Comparison of ENCODE assay signal across 1 cellular context in genomic region chr7:24979863-24980694, GRCh38.
TF ChIP-seq lines count a peak whose summit lies in the region.

TSS of gene OSBPL3 (minus strand) at chr7:24980178. CDS start at chr7:24892472, 87,706 bp downstream.

TF ChIP-seq in HEK293, 187 proteins besides CTCF, POLR2A, EP300 and RAD21 (continued from another document and continues in another):
- TF ChIP-seq PRDM4 (tag by site-specific recombination; IDR thresholded peaks at IDR 0.05): no peak
- no peak for TF ChIP-seq ZNF140 (tag by site-specific recombination; IDR thresholded peaks at IDR 0.05)
- TF ChIP-seq ZNF350 (tag by site-specific recombination; IDR thresholded peaks at IDR 0.05): no peak
- TF ChIP-seq, protein P1, sequence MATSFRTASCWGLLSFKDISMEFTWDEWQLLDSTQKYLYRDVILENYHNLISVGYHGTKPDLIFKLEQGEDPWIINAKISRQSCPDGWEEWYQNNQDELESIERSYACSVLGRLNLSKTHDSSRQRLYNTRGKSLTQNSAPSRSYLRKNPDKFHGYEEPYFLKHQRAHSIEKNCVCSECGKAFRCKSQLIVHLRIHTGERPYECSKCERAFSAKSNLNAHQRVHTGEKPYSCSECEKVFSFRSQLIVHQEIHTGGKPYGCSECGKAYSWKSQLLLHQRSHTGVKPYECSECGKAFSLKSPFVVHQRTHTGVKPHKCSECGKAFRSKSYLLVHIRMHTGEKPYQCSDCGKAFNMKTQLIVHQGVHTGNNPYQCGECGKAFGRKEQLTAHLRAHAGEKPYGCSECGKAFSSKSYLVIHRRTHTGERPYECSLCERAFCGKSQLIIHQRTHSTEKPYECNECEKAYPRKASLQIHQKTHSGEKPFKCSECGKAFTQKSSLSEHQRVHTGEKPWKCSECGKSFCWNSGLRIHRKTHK (tag by site-specific recombination; IDR thresholded peaks at IDR 0.05): no peak
- TF ChIP-seq PRDM6 (tag by site-specific recombination; IDR thresholded peaks at IDR 0.05): no peak
- TF ChIP-seq ZNF555 (tag by site-specific recombination; conservative IDR thresholded peaks at IDR 0.05): no peak
- no peak for TF ChIP-seq ZNF701 (tag by site-specific recombination; IDR thresholded peaks at IDR 0.05)
- no peak for TF ChIP-seq ZNF146 (tag by site-specific recombination; IDR thresholded peaks at IDR 0.05)
- TF ChIP-seq ZNF513 (tag by site-specific recombination; IDR thresholded peaks at IDR 0.05): no peak
- TF ChIP-seq, protein P2, sequence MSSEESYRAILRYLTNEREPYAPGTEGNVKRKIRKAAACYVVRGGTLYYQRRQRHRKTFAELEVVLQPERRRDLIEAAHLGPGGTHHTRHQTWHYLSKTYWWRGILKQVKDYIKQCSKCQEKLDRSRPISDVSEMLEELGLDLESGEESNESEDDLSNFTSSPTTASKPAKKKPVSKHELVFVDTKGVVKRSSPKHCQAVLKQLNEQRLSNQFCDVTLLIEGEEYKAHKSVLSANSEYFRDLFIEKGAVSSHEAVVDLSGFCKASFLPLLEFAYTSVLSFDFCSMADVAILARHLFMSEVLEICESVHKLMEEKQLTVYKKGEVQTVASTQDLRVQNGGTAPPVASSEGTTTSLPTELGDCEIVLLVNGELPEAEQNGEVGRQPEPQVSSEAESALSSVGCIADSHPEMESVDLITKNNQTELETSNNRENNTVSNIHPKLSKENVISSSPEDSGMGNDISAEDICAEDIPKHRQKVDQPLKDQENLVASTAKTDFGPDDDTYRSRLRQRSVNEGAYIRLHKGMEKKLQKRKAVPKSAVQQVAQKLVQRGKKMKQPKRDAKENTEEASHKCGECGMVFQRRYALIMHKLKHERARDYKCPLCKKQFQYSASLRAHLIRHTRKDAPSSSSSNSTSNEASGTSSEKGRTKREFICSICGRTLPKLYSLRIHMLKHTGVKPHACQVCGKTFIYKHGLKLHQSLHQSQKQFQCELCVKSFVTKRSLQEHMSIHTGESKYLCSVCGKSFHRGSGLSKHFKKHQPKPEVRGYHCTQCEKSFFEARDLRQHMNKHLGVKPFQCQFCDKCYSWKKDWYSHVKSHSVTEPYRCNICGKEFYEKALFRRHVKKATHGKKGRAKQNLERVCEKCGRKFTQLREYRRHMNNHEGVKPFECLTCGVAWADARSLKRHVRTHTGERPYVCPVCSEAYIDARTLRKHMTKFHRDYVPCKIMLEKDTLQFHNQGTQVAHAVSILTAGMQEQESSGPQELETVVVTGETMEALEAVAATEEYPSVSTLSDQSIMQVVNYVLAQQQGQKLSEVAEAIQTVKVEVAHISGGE (tag by site-specific recombination; conservative IDR thresholded peaks at IDR 0.05; ENCODE audit: low read depth): no peak
- TF ChIP-seq ZNF394 (tag by site-specific recombination; IDR thresholded peaks at IDR 0.05; ENCODE audit: borderline replicate concordance): no peak
- TF ChIP-seq ZNF837 (tag by site-specific recombination; IDR thresholded peaks at IDR 0.05): no peak
- no peak for TF ChIP-seq ZNF133 (tag by site-specific recombination; IDR thresholded peaks at IDR 0.05)
- TF ChIP-seq, protein P3, sequence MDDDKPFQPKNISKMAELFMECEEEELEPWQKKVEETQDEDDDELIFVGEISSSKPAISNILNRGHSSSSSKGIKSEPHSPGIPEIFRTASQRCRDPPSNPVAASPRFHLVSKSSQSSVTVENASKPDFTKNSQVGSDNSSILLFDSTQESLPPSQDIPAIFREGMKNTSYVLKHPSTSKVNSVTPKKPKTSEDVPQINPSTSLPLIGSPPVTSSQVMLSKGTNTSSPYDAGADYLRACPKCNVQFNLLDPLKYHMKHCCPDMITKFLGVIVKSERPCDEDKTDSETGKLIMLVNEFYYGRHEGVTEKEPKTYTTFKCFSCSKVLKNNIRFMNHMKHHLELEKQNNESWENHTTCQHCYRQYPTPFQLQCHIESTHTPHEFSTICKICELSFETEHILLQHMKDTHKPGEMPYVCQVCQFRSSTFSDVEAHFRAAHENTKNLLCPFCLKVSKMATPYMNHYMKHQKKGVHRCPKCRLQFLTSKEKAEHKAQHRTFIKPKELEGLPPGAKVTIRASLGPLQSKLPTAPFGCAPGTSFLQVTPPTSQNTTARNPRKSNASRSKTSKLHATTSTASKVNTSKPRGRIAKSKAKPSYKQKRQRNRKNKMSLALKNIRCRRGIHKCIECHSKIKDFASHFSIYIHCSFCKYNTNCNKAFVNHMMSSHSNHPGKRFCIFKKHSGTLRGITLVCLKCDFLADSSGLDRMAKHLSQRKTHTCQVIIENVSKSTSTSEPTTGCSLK (tag by site-specific recombination; IDR thresholded peaks at IDR 0.05): no peak
- no peak for TF ChIP-seq KLF16 (tag by site-specific recombination; IDR thresholded peaks at IDR 0.05)
- peak; percentile 17; the same call in 1 of the 2 replicates for TF ChIP-seq ZNF561 (tag by site-specific recombination; IDR thresholded peaks at IDR 0.05; ENCODE audit: borderline replicate concordance)
- peak; percentile 23; the same call in 1 of the 2 replicates for TF ChIP-seq ZNF398 (tag by site-specific recombination; IDR thresholded peaks at IDR 0.05)
- TF ChIP-seq ZNF174 (tag by site-specific recombination; IDR thresholded peaks at IDR 0.05): no peak
- no peak for TF ChIP-seq BCL6B (tag by site-specific recombination; IDR thresholded peaks at IDR 0.05)
- TF ChIP-seq ZNF664 (tag by site-specific recombination; IDR thresholded peaks at IDR 0.05): no peak
- peak; percentile 76 for TF ChIP-seq KLF1 (tag by site-specific recombination; IDR thresholded peaks at IDR 0.05)
- TF ChIP-seq ZNF202 (tag by site-specific recombination; IDR thresholded peaks at IDR 0.05; ENCODE audit: borderline replicate concordance): no peak
- TF ChIP-seq IKZF3 (tag by site-specific recombination; IDR thresholded peaks at IDR 0.05): peak; percentile 93
- TF ChIP-seq SP2 (tag by site-specific recombination; IDR thresholded peaks at IDR 0.05): peak; percentile 92
- TF ChIP-seq MYNN (tag by site-specific recombination; IDR thresholded peaks at IDR 0.05; ENCODE audit: borderline replicate concordance): no peak
- TF ChIP-seq SP3 (tag by site-specific recombination; IDR thresholded peaks at IDR 0.05): peak; percentile 89
- TF ChIP-seq ZNF366 (tag by site-specific recombination; conservative IDR thresholded peaks at IDR 0.05): no peak
- TF ChIP-seq ZNF670 (tag by site-specific recombination; IDR thresholded peaks at IDR 0.05; ENCODE audit: low read depth): no peak
- no peak for TF ChIP-seq ZNF623 (tag by site-specific recombination; IDR thresholded peaks at IDR 0.05)
- no peak for TF ChIP-seq ZNF791 (tag by site-specific recombination; IDR thresholded peaks at IDR 0.05)
- no peak for TF ChIP-seq OSR2 (tag by site-specific recombination; IDR thresholded peaks at IDR 0.05)
- TF ChIP-seq ZNF10 (tag by site-specific recombination; IDR thresholded peaks at IDR 0.05): no peak
- TF ChIP-seq ZNF114 (tag by site-specific recombination; IDR thresholded peaks at IDR 0.05): no peak
- TF ChIP-seq, protein P4, sequence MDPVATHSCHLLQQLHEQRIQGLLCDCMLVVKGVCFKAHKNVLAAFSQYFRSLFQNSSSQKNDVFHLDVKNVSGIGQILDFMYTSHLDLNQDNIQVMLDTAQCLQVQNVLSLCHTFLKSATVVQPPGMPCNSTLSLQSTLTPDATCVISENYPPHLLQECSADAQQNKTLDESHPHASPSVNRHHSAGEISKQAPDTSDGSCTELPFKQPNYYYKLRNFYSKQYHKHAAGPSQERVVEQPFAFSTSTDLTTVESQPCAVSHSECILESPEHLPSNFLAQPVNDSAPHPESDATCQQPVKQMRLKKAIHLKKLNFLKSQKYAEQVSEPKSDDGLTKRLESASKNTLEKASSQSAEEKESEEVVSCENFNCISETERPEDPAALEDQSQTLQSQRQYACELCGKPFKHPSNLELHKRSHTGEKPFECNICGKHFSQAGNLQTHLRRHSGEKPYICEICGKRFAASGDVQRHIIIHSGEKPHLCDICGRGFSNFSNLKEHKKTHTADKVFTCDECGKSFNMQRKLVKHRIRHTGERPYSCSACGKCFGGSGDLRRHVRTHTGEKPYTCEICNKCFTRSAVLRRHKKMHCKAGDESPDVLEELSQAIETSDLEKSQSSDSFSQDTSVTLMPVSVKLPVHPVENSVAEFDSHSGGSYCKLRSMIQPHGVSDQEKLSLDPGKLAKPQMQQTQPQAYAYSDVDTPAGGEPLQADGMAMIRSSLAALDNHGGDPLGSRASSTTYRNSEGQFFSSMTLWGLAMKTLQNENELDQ (tag by site-specific recombination; IDR thresholded peaks at IDR 0.05; ENCODE audit: low read depth): no peak
- TF ChIP-seq, protein P5, sequence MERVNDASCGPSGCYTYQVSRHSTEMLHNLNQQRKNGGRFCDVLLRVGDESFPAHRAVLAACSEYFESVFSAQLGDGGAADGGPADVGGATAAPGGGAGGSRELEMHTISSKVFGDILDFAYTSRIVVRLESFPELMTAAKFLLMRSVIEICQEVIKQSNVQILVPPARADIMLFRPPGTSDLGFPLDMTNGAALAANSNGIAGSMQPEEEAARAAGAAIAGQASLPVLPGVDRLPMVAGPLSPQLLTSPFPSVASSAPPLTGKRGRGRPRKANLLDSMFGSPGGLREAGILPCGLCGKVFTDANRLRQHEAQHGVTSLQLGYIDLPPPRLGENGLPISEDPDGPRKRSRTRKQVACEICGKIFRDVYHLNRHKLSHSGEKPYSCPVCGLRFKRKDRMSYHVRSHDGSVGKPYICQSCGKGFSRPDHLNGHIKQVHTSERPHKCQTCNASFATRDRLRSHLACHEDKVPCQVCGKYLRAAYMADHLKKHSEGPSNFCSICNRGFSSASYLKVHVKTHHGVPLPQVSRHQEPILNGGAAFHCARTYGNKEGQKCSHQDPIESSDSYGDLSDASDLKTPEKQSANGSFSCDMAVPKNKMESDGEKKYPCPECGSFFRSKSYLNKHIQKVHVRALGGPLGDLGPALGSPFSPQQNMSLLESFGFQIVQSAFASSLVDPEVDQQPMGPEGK (tag by site-specific recombination; IDR thresholded peaks at IDR 0.05): peak; percentile 86
